ENCODE assay signal across 8 cellular contexts in genomic region chr1:58781541-58782307, GRCh38. TPM values are rescaled to one million over a fixed set of nuclear protein-coding genes. Genes with fewer than 3 reads are reported as not detected.
DNase-seq lines count a peak whose midpoint lies in the region; TF ChIP-seq lines count a peak whose summit lies in the region.

No MANE protein-coding gene starts in this region.

- CTCF ChIA-PET in HEK293 (lab: Yijun Ruan, JAX), result interaction anchor here (0.6 to 1.6 kb wide), 7 partner anchors 41 to 432 kb away, joined by 3 to 6 read pairs (median 3); no protein-coding TSS in a partner anchor

- DNase-seq in Ammon's horn (ENCODE audit: low spot score) (peak; percentile 74), foreskin fibroblast (peak; percentile 60 to 88), testis (peak; percentile 72), GOT3 (lab: John Stamatoyannopoulos, UW) (no peak)
- peak; percentile 26 for DNase-seq in activated effector memory CD4-positive, alpha-beta T cell treated with Interleukin-2 at 50 U/mL for 16 hours

- peaks cover 9% of the 10 kb centered on the region for H3K4me1 ChIP-seq in HEK293 (ENCODE audit: control insufficient read depth, insufficient read depth, low read length)
- peaks cover 14% of the 10 kb centered on the region for H3K4me1 ChIP-seq in testis

- peaks cover 25% of the 10 kb centered on the region for H3K36me3 Mint-ChIP-seq in nephron (ENCODE audit: low read depth)

- peak overlapping the region; percentile 91 to 95 (median 92) for H3K4me3 Mint-ChIP-seq in nephron

- WGBS in testis, 2 donors, result 1% methylated on average over 42 of the region's 42 CpGs

- H3K4me1 Mint-ChIP-seq in nephron, result peaks cover 32% of the 10 kb centered on the region

- H3K9me3 ChIP-seq in HEK293 (ENCODE audit: control insufficient read depth, insufficient read depth, low read depth, low read length) (no peaks in the 10 kb centered on the region), testis (no peaks in the 10 kb centered on the region)

- H3K4me3 ChIP-seq in HEK293 (ENCODE audit: low read depth, low read length), result peak overlapping the region; percentile 91
- H3K4me3 ChIP-seq in foreskin fibroblast (ENCODE audit: low read depth in 1 of 2, low read length in 2 of 2), result peak overlapping the region; percentile 73 to 93
- H3K4me3 ChIP-seq in testis, result peak overlapping the region; percentile 74 to 86

- peaks cover 3% of the 10 kb centered on the region for H3K27me3 Mint-ChIP-seq in nephron (ENCODE audit: low read depth)

- H3K27ac Mint-ChIP-seq in nephron, result peak overlapping the region; percentile 89 to 98 (median 96)

- intact Hi-C loops in testis (cut with DNase I; ENCODE audit: low total_unique reads), result loop anchor here (10.0 kb wide), 3 partner anchors 123 to 923 kb away; partner anchors contain the start of gene FGGY

- no peaks in the 10 kb centered on the region for H3K9me3 Mint-ChIP-seq in nephron

- POLR2A ChIA-PET in HEK293 (lab: Yijun Ruan, JAX), result interaction anchor here (0.8 to 3.0 kb wide), 6 partner anchors 8 to 516 kb away, joined by 3 to 20 read pairs (median 6); partner anchors contain the start of genes FGGY and MYSM1

- H3K27ac ChIP-seq in HEK293 (ENCODE audit: extremely low read depth, low read depth, low read length) (peak overlapping the region; percentile 97), testis (peak overlapping the region; percentile 99)

- TF ChIP-seq CTCF in HEK293 (tag by site-specific recombination; IDR thresholded peaks at IDR 0.05) (peak; percentile 60), foreskin fibroblast (IDR thresholded peaks at IDR 0.05; ENCODE audit: low read depth, low read length) (peak; percentile 42), nephron (IDR thresholded peaks at IDR 0.05; ENCODE audit: unreplicated experiment in 3 of 3) (peak in 2 of 3 experiments; percentile 36 to 49), testis (IDR thresholded peaks at IDR 0.05) (peak; percentile 37 to 58 (median 47))

- H3K36me3 ChIP-seq in HEK293 (ENCODE audit: control insufficient read depth in 2 of 2, insufficient read depth in 1 of 2, low read length in 2 of 2) (peaks cover 0 to 18% of the 10 kb centered on the region in 2 experiments; a peak in 1 of 3 replicates), testis (ENCODE audit: low read depth, missing control alignments) (no peaks in the 10 kb centered on the region)

- no peaks in the 10 kb centered on the region for H3K27me3 ChIP-seq in testis

- TF ChIP-seq POLR2A in testis (IDR thresholded peaks at IDR 0.05), result no peak

TF ChIP-seq in HEK293, 187 proteins besides CTCF, POLR2A, EP300 and RAD21 (continues in another document):
- TF ChIP-seq PRDM6 (tag by site-specific recombination; IDR thresholded peaks at IDR 0.05) (no peak), ZFHX2 (tag by site-specific recombination; conservative IDR thresholded peaks at IDR 0.05) (peak; percentile 61), ZNF510 (tag by site-specific recombination; IDR thresholded peaks at IDR 0.05; ENCODE audit: insufficient replicate concordance) (no peak), ZNF239 (tag by site-specific recombination; IDR thresholded peaks at IDR 0.05) (no peak), ZBTB11 (tag by site-specific recombination; conservative IDR thresholded peaks at IDR 0.05; ENCODE audit: low read depth) (peak; percentile 39; the same call in 1 of the 2 replicates), OSR2 (tag by site-specific recombination; IDR thresholded peaks at IDR 0.05) (no peak), KLF9 (tag by site-specific recombination; IDR thresholded peaks at IDR 0.05; ENCODE audit: low read depth) (peak; percentile 30; the same call in 1 of the 2 replicates)

TF ChIP-seq in PFSK-1, 5 proteins besides CTCF, POLR2A, EP300 and RAD21:
- TF ChIP-seq SIN3A (IDR thresholded peaks at IDR 0.05; ENCODE audit: borderline replicate concordance, insufficient read depth, low read length) (peak; percentile 28; the same call in 1 of the 2 replicates), FOXP2 (optimal IDR thresholded peaks at IDR 0.05; ENCODE audit: borderline replicate concordance, extremely low read depth, extremely low read length, insufficient read depth) (no peak)

RNA-seq across cellular contexts. Expression of gene JUN, which starts 2.1 kb away (rescaled TPM):
- polyA plus RNA-seq in PFSK-1 (2012; ENCODE audit: insufficient read length, low read depth), result 20.4 TPM
- 10 to 100 TPM; 60.6 to 67.8 TPM for total RNA-seq in testis
- polyA plus RNA-seq in testis (ENCODE audit: insufficient read depth, low read depth, low replicate concordance), result 40.9 TPM
